ENCODE assay signal across 23 cellular contexts in genomic region chr4:75122424-75123014, GRCh38.
DNase-seq lines count a peak whose midpoint lies in the region; ATAC-seq and TF ChIP-seq lines count a peak whose summit lies in the region.
"Had no signal": no experiment of that assay in that cellular context is flagged by ENCODE, and none has a peak within 500 bp of the region (broad histone marks: within the 10 kb centered on the region; RNA-seq: fewer than 3 reads in every experiment).

No MANE protein-coding gene starts in this region.

- H3K36me3 Mint-ChIP-seq in WTC11 (peaks cover 32% of the 10 kb centered on the region), memory B cell (peaks cover 8% of the 10 kb centered on the region), nephron progenitor cell (ENCODE audit: low read depth) (peaks cover 75% of the 10 kb centered on the region)
- H3K36me3 Mint-ChIP-seq in stimulated activated memory B cell treated with anti-CD40 and anti-IgM and Interleukin-4, amounts not matched to agents 10 μg/mL and 1 μg/mL and 100 μg/mL, for 72 hours, result peaks cover 6% of the 10 kb centered on the region
- H3K36me3 Mint-ChIP-seq: CD14-positive monocyte; CD4-positive, alpha-beta memory T cell; CD4-positive, CD25-positive, alpha-beta regulatory T cell; CD8-positive, alpha-beta memory T cell had no signal

- no peaks in the 10 kb centered on the region for H3K4me1 ChIP-seq in adrenal gland (replicated peaks in 1 of 2)
- H3K4me1 ChIP-seq: BE2C, BLaER1 had no signal

- H3K4me3 Mint-ChIP-seq in WTC11 (no peak overlapping the region), memory B cell (no peak overlapping the region), nephron progenitor cell (no peak overlapping the region)
- no peak overlapping the region for H3K4me3 Mint-ChIP-seq in stimulated activated memory B cell treated with anti-CD40 and anti-IgM and Interleukin-4, amounts not matched to agents 10 μg/mL and 1 μg/mL and 100 μg/mL, for 72 hours
- H3K4me3 Mint-ChIP-seq: CD14-positive monocyte; CD4-positive, CD25-positive, alpha-beta regulatory T cell; CD8-positive, alpha-beta memory T cell had no signal

- no peak for TF ChIP-seq POLR2A in adrenal gland (IDR thresholded peaks at IDR 0.05)

- CTCF ChIA-PET in WTC11 (lab: Charles Lee), result no interaction called here

- H3K27me3 Mint-ChIP-seq in WTC11 (ENCODE audit: low read depth) (peaks cover 2% of the 10 kb centered on the region), memory B cell (no peaks in the 10 kb centered on the region), nephron progenitor cell (ENCODE audit: low read depth, poor library complexity) (no peaks in the 10 kb centered on the region)
- H3K27me3 Mint-ChIP-seq in stimulated activated memory B cell treated with anti-CD40 and anti-IgM and Interleukin-4, amounts not matched to agents 10 μg/mL and 1 μg/mL and 100 μg/mL, for 72 hours, result no peaks in the 10 kb centered on the region
- H3K27me3 Mint-ChIP-seq: CD4-positive, alpha-beta memory T cell; CD4-positive, CD25-positive, alpha-beta regulatory T cell; CD8-positive, alpha-beta memory T cell had no signal

- TF ChIP-seq CTCF in WTC11 (IDR thresholded peaks at IDR 0.05), result no peak
- TF ChIP-seq CTCF in nephron progenitor cell (IDR thresholded peaks at IDR 0.05), result no peak
- no peak for TF ChIP-seq CTCF in adrenal gland (IDR thresholded peaks at IDR 0.05)

- H3K27ac ChIP-seq in adrenal gland, result no peak overlapping the region
- H3K27ac ChIP-seq: BLaER1 had no signal

- no peak overlapping the region for H3K27ac Mint-ChIP-seq in WTC11
- peak overlapping the region; percentile 29 for H3K27ac Mint-ChIP-seq in memory B cell
- peak overlapping the region; percentile 2 for H3K27ac Mint-ChIP-seq in stimulated activated memory B cell treated with anti-CD40 and anti-IgM and Interleukin-4, amounts not matched to agents 10 μg/mL and 1 μg/mL and 100 μg/mL, for 72 hours
- no peak overlapping the region for H3K27ac Mint-ChIP-seq in nephron progenitor cell
- H3K27ac Mint-ChIP-seq: CD14-positive monocyte; CD4-positive, alpha-beta memory T cell; CD4-positive, CD25-positive, alpha-beta regulatory T cell; CD8-positive, alpha-beta memory T cell had no signal

- H3K4me1 Mint-ChIP-seq in WTC11 (peaks cover 23% of the 10 kb centered on the region), memory B cell (peaks cover 9% of the 10 kb centered on the region), nephron progenitor cell (peaks cover 13% of the 10 kb centered on the region)
- H3K4me1 Mint-ChIP-seq in stimulated activated memory B cell treated with anti-CD40 and anti-IgM and Interleukin-4, amounts not matched to agents 10 μg/mL and 1 μg/mL and 100 μg/mL, for 72 hours, result no peaks in the 10 kb centered on the region
- H3K4me1 Mint-ChIP-seq: CD14-positive monocyte; CD4-positive, alpha-beta memory T cell; CD4-positive, CD25-positive, alpha-beta regulatory T cell; CD8-positive, alpha-beta memory T cell had no signal

- H3K27me3 ChIP-seq in adrenal gland, result no peaks in the 10 kb centered on the region
- H3K27me3 ChIP-seq: BE2C, BLaER1 had no signal

- no peak overlapping the region for H3K4me3 ChIP-seq in adrenal gland
- H3K4me3 ChIP-seq: BLaER1, GM12878 had no signal

- no peaks in the 10 kb centered on the region for H3K36me3 ChIP-seq in adrenal gland (replicated peaks in 1 of 2)
- H3K36me3 ChIP-seq: BE2C, BLaER1 had no signal

- H3K9me3 ChIP-seq in adrenal gland (replicated peaks in 1 of 3), result no peaks in the 10 kb centered on the region
- H3K9me3 ChIP-seq: BE2C had no signal

- POLR2A ChIA-PET in WTC11 (lab: Charles Lee), result no interaction called here

- ATAC-seq in WTC11 (no peak), memory B cell (ENCODE audit: low read depth) (no peak)
- ATAC-seq in stimulated activated memory B cell treated with anti-CD40 and anti-IgM and Interleukin-4, amounts not matched to agents 10 μg/mL and 1 μg/mL and 100 μg/mL, for 72 hours, result no peak
- ATAC-seq: GM12878 had no signal

- DNase-seq in WTC11 (ENCODE audit: low spot score) (no peak), memory B cell (ENCODE audit: low spot score in 2 of 2) (no peak), NCI-H1092 treated with DMSO at 0.1 percent for 48 hours (lab: John Stamatoyannopoulos, UW) (no peak), nephron progenitor cell (no peak), adrenal gland (no peak)
- DNase-seq: 8988T; ACHN; BE2C; C1 segment of cervical spinal cord; CD4-positive, alpha-beta memory T cell; CD4-positive, CD25-positive, alpha-beta regulatory T cell; CD8-positive, alpha-beta memory T cell; COR-L47; DMS 273 treated with DMSO at 0.1 percent for 48 hours; DMS53; DMS79; DND-41; EL; GDM1 had no signal

- peaks cover 44% of the 10 kb centered on the region for H3K9me3 Mint-ChIP-seq in WTC11
- H3K9me3 Mint-ChIP-seq in memory B cell, result peaks cover 11% of the 10 kb centered on the region
- peaks cover 13% of the 10 kb centered on the region for H3K9me3 Mint-ChIP-seq in stimulated activated memory B cell treated with anti-CD40 and anti-IgM and Interleukin-4, amounts not matched to agents 10 μg/mL and 1 μg/mL and 100 μg/mL, for 72 hours
- peaks cover 70% of the 10 kb centered on the region for H3K9me3 Mint-ChIP-seq in nephron progenitor cell

- intact Hi-C loops in adrenal gland (cut with DNase I), result no loop called here

TF ChIP-seq in WTC11, 78 proteins besides CTCF, POLR2A, EP300 and RAD21:
- no peak for TF ChIP-seq ZNF396 (CRISPR knock-in tag; IDR thresholded peaks at IDR 0.05; ENCODE audit: borderline replicate concordance)
- TF ChIP-seq ZNF512 (CRISPR knock-in tag; IDR thresholded peaks at IDR 0.05; ENCODE audit: borderline replicate concordance), result 0 out of 2 replicates have a peak, but pooled peaks have one; percentile 79

Comparison
In these comparisons a context has a peak if more than half of its experiments do, and no peak if none do; other contexts are left out.
1. H3K27ac Mint-ChIP-seq: peak in memory B cell (single experiment) and stimulated activated memory B cell treated with anti-CD40 and anti-IgM and Interleukin-4, amounts not matched to agents 10 μg/mL and 1 μg/mL and 100 μg/mL, for 72 hours (single experiment); none in WTC11 (single experiment) and nephron progenitor cell (single experiment).